Comparison of ENCODE assay signal across 8 cellular contexts in genomic region chr14:90758028-90758889, GRCh38. TPM values are rescaled to one million over a fixed set of nuclear protein-coding genes. Genes with fewer than 3 reads are reported as not detected.
A peak's percentile ranks its signal among the peaks of the same experiment; 100 is the strongest.
DNase-seq lines count a peak whose midpoint lies in the region; ATAC-seq and TF ChIP-seq lines count a peak whose summit lies in the region.

No MANE protein-coding gene starts in this region.

- H3K4me3 Mint-ChIP-seq in T-helper 1 cell treated with Interleukin-12 subunit alpha and Interleukin-12 subunit beta and Interleukin-4 antibody, amounts not matched to agents 30 μg/mL and 1 μg/mL, for 36 hours: peak overlapping the region; percentile 74

- DNase-seq in GM13977 (ENCODE audit: low spot score) (peak; percentile 99), NCI-H1436 treated with DMSO at 0.1 percent for 48 hours (lab: John Stamatoyannopoulos, UW) (peak; percentile 45), anterior cingulate cortex (lab: John Stamatoyannopoulos, UW) (peak in 57 of 58 donors; percentile 25 to 93 (median 85)), hepatic stellate cell (ENCODE audit: low spot score) (peak; percentile 96), renal cortical epithelial cell (ENCODE audit: low read depth) (peak; percentile 73), OCI-M2 (lab: John Stamatoyannopoulos, UW; ENCODE audit: unreplicated experiment) (no peak)

- peak; percentile 89 for ATAC-seq in HG02852 (IDR thresholded peaks at IDR 0.05; ENCODE audit: unreplicated experiment)

- H3K9me3 Mint-ChIP-seq in T-helper 1 cell treated with Interleukin-12 subunit alpha and Interleukin-12 subunit beta and Interleukin-4 antibody, amounts not matched to agents 30 μg/mL and 1 μg/mL, for 36 hours: peaks cover 11% of the 10 kb centered on the region

- H3K36me3 Mint-ChIP-seq in T-helper 1 cell treated with Interleukin-12 subunit alpha and Interleukin-12 subunit beta and Interleukin-4 antibody, amounts not matched to agents 30 μg/mL and 1 μg/mL, for 36 hours (ENCODE audit: low read depth): peaks cover 2% of the 10 kb centered on the region

- peaks cover 13% of the 10 kb centered on the region for H3K4me1 Mint-ChIP-seq in T-helper 1 cell treated with Interleukin-12 subunit alpha and Interleukin-12 subunit beta and Interleukin-4 antibody, amounts not matched to agents 30 μg/mL and 1 μg/mL, for 36 hours (ENCODE audit: low read depth)

- peaks cover 37% of the 10 kb centered on the region for H3K27me3 Mint-ChIP-seq in T-helper 1 cell treated with Interleukin-12 subunit alpha and Interleukin-12 subunit beta and Interleukin-4 antibody, amounts not matched to agents 30 μg/mL and 1 μg/mL, for 36 hours (ENCODE audit: low read depth)

- TF ChIP-seq CTCF in GM13977 (IDR thresholded peaks at IDR 0.05; ENCODE audit: extremely low read depth, insufficient read depth, missing control alignments): peak; percentile 95

- H3K27ac Mint-ChIP-seq in T-helper 1 cell treated with Interleukin-12 subunit alpha and Interleukin-12 subunit beta and Interleukin-4 antibody, amounts not matched to agents 30 μg/mL and 1 μg/mL, for 36 hours: peak overlapping the region; percentile 81

- in situ Hi-C loops in GM13977 (cut with MboI; ENCODE audit: low pct_unique_long_range_greater_than_20kb, low sequenced_read_pairs, unreplicated experiment): no loop called here

RNA-seq across cellular contexts. Expression of gene TTC7B, which starts 58.0 kb away (rescaled TPM):
- total RNA-seq in renal cortical epithelial cell: 16.7 and 27.1 TPM in 2 replicates
